ENCODE assay signal across 1 cellular context in the genomic region with DNA sequence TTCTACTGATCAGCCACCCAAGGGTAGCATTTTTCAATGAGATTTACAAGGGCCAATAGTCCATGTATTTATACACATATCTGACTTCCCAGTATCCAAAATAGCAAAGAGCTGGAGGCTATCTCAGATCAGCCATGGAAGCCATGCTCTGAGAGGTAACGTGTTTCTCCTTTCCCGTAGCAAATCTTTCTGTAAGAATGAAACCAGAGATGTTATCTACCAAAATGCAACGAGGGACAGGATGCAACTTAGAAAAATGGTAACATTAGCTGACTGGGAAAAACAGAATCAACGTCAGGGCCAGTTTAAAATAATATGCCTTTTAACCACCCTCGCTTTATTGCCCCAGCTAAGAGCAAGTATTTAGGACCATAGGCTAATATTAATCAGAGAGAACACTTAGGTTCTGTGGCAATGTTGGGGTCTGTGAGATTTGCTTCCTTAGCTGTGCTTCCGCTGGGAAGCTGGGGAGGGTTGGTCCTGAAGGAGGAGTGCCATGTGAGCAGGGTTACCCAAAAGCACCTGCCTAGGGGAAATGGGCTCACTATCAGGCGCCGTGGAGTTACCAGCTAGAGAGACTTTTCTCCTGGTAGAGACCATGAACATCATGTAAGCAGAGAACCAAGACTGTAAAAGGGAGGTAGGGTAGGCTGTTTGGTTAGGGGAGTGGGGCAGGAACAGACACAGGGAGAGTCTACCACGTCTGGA.
TF ChIP-seq lines count a peak whose summit lies in the region.

No MANE protein-coding gene starts in this region.

TF ChIP-seq in WTC11, 78 proteins besides CTCF, POLR2A, EP300 and RAD21 (continued from another document):
- TF ChIP-seq ATF1 (CRISPR knock-in tag; IDR thresholded peaks at IDR 0.05) (no peak), NR2C2 (CRISPR knock-in tag; IDR thresholded peaks at IDR 0.05) (no peak), FOXK1 (CRISPR knock-in tag; IDR thresholded peaks at IDR 0.05) (no peak), HMGA2 (CRISPR knock-in tag; IDR thresholded peaks at IDR 0.05) (no peak), STAT6 (CRISPR knock-in tag; conservative IDR thresholded peaks at IDR 0.05; ENCODE audit: low read depth) (no peak), ZNF512 (CRISPR knock-in tag; IDR thresholded peaks at IDR 0.05; ENCODE audit: borderline replicate concordance) (no peak)
